Comparison of ENCODE assay signal across 8 cellular contexts in genomic region chr5:55535199-55535905, GRCh38. TPM values are rescaled to one million over a fixed set of nuclear protein-coding genes. Genes with fewer than 3 reads are reported as not detected.
DNase-seq lines count a peak whose midpoint lies in the region; ATAC-seq and TF ChIP-seq lines count a peak whose summit lies in the region.

No MANE protein-coding gene starts in this region.

- peak; percentile 14 for ATAC-seq in HG03066 (IDR thresholded peaks at IDR 0.05; ENCODE audit: low read depth, unreplicated experiment)
- ATAC-seq in left cardiac atrium: peak; percentile 4 to 37
- no peak for ATAC-seq in HG02970 (IDR thresholded peaks at IDR 0.05; ENCODE audit: low FRiP score, unreplicated experiment)

- DNase-seq in activated CD4-positive, alpha-beta T cell treated with anti-CD3 and anti-CD28 coated beads, Interleukin-2, amount 10 ng/mL, durations not matched to agents 24 days and 14 days: no peak
- no peak for DNase-seq in activated CD4-positive, alpha-beta T cell treated with anti-CD3 and anti-CD28 coated beads for 4 hours
- no peak for DNase-seq in activated CD4-positive, alpha-beta memory T cell treated with anti-CD3 and anti-CD28 coated beads for 36 hours
- DNase-seq in left cardiac atrium (no peak), retinal pigment epithelial cell (ENCODE audit: low read depth) (no peak), AG08396 (ENCODE audit: low spot score) (no peak)

- no peaks in the 10 kb centered on the region for H3K9me3 Mint-ChIP-seq in activated CD4-positive, alpha-beta T cell treated with anti-CD3 and anti-CD28 coated beads, Interleukin-2, amount 10 ng/mL, durations not matched to agents 24 days and 14 days
- H3K9me3 Mint-ChIP-seq in activated CD4-positive, alpha-beta memory T cell treated with anti-CD3 and anti-CD28 coated beads for 36 hours: no peaks in the 10 kb centered on the region

- H3K36me3 Mint-ChIP-seq in activated CD4-positive, alpha-beta T cell treated with anti-CD3 and anti-CD28 coated beads, Interleukin-2, amount 10 ng/mL, durations not matched to agents 24 days and 14 days (ENCODE audit: low read depth): peaks cover 17% of the 10 kb centered on the region
- H3K36me3 Mint-ChIP-seq in activated CD4-positive, alpha-beta memory T cell treated with anti-CD3 and anti-CD28 coated beads for 36 hours: no peaks in the 10 kb centered on the region

- TF ChIP-seq CTCF in retinal pigment epithelial cell (conservative IDR thresholded peaks at IDR 0.05; ENCODE audit: low read depth, low read length): no peak

- H3K27ac Mint-ChIP-seq in activated CD4-positive, alpha-beta T cell treated with anti-CD3 and anti-CD28 coated beads, Interleukin-2, amount 10 ng/mL, durations not matched to agents 24 days and 14 days: peak overlapping the region; percentile 82
- peak overlapping the region; percentile 77 for H3K27ac Mint-ChIP-seq in activated CD4-positive, alpha-beta memory T cell treated with anti-CD3 and anti-CD28 coated beads for 36 hours

- peak overlapping the region; percentile 91 for H3K4me3 Mint-ChIP-seq in activated CD4-positive, alpha-beta T cell treated with anti-CD3 and anti-CD28 coated beads, Interleukin-2, amount 10 ng/mL, durations not matched to agents 24 days and 14 days
- peak overlapping the region; percentile 85 for H3K4me3 Mint-ChIP-seq in activated CD4-positive, alpha-beta memory T cell treated with anti-CD3 and anti-CD28 coated beads for 36 hours

- peaks cover 40% of the 10 kb centered on the region for H3K4me1 Mint-ChIP-seq in activated CD4-positive, alpha-beta T cell treated with anti-CD3 and anti-CD28 coated beads, Interleukin-2, amount 10 ng/mL, durations not matched to agents 24 days and 14 days
- H3K4me1 Mint-ChIP-seq in activated CD4-positive, alpha-beta memory T cell treated with anti-CD3 and anti-CD28 coated beads for 36 hours (ENCODE audit: low read depth): peaks cover 30% of the 10 kb centered on the region

- intact Hi-C loops in activated CD4-positive, alpha-beta T cell treated with anti-CD3 and anti-CD28 coated beads, Interleukin-2, amount 10 ng/mL, durations not matched to agents 24 days and 14 days (cut with micrococcal nuclease): loop anchor here (2.0 to 10.0 kb wide), 4 partner anchors 47 to 229 kb away; partner anchors contain the start of genes DHX29 and MTREX
- intact Hi-C loops in activated CD4-positive, alpha-beta memory T cell treated with anti-CD3 and anti-CD28 coated beads for 36 hours (cut with micrococcal nuclease): loop anchor here (2.0 to 10.0 kb wide), 4 partner anchors 72 to 459 kb away; partner anchors contain the start of genes CDC20B and IL6ST
- intact Hi-C loops in left cardiac atrium (cut with DNase I): loop anchor here in 1 of 2 donors (10.0 kb wide), 2 partner anchors 99 to 149 kb away; no protein-coding TSS in a partner anchor

- CTCF ChIA-PET in activated CD4-positive, alpha-beta memory T cell treated with anti-CD3 and anti-CD28 coated beads for 36 hours (lab: Charles Lee): interaction anchor here (0.5 kb wide), 1 partner anchor 545 kb away, joined by 3 read pairs; no protein-coding TSS in a partner anchor

- POLR2A ChIA-PET in activated CD4-positive, alpha-beta memory T cell treated with anti-CD3 and anti-CD28 coated beads for 36 hours (lab: Charles Lee): interaction anchor here (1.3 kb wide), 1 partner anchor 79 kb away, joined by 3 read pairs; no protein-coding TSS in a partner anchor

- peak overlapping the region; percentile 84 for H3K4me3 ChIP-seq in retinal pigment epithelial cell (ENCODE audit: low read length)

- H3K27me3 Mint-ChIP-seq in activated CD4-positive, alpha-beta T cell treated with anti-CD3 and anti-CD28 coated beads, Interleukin-2, amount 10 ng/mL, durations not matched to agents 24 days and 14 days: no peaks in the 10 kb centered on the region
- H3K27me3 Mint-ChIP-seq in activated CD4-positive, alpha-beta memory T cell treated with anti-CD3 and anti-CD28 coated beads for 36 hours: no peaks in the 10 kb centered on the region

RNA-seq across cellular contexts. Expression of gene PLPP1, which starts 0.6 kb away (rescaled TPM):
- total RNA-seq in activated CD4-positive, alpha-beta T cell treated with anti-CD3 and anti-CD28 coated beads, Interleukin-2, amount 10 ng/mL, durations not matched to agents 24 days and 14 days: 29.7 and 33.9 TPM in 2 replicates
- 1 to 10 TPM; 6.7 to 7.2 TPM for total RNA-seq in activated CD4-positive, alpha-beta memory T cell treated with anti-CD3 and anti-CD28 coated beads for 36 hours
- 10 to 100 TPM; 56.8 to 87.8 TPM for total RNA-seq in left cardiac atrium
